ENCODE assay signal across 9 cellular contexts in the genomic region with DNA sequence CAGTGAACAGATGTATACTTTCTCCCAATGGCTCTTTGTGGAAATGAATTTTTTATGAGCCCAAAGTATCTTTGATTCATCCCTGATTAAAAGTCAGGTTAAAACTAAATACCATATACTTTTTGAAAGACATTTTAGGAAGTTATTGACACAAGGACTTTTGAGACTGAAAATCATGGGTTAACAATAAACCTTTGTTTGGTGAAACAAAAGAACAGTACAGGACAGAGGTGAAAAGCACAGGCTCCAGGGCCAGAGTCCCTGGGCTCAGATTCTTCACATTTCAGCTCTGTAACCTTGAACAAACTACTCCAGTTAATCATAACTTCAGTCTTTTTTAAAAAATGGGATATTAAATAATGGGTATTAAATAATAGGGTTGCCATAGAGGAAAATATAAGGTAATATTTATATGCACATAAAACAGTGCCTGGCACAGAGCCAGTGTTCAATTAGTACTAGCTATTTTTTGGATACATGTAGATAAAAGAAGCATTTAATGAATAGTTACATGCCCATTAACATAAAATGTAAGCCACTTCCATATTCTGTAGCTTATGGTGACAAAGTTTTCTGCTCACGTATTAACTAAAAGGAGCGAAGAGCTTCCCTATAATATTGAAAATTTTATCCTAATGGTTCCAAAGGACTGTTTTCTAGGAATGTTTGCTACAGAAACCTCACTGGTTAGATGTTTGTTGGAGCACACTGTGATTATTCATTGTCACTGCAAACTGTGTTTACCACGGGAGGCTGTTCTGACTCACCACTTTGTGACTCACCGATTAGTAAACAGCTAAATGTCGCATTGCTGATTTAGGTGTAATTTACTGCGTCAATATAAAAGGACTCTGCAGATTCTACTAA.
DNase-seq lines count a peak whose midpoint lies in the region; ATAC-seq and TF ChIP-seq lines count a peak whose summit lies in the region.
"Had no signal": no experiment of that assay in that cellular context is flagged by ENCODE, and none has a peak within 500 bp of the region (broad histone marks: within the 10 kb centered on the region; RNA-seq: fewer than 3 reads in every experiment).

No MANE protein-coding gene starts in this region.

- intact Hi-C loops in sciatic nerve (cut with DNase I), result no loop called here
- intact Hi-C loops in activated T-helper 2 cell treated with anti-CD3 and anti-CD28 coated beads, Interferon-gamma antibody, Interleukin-2, Interleukin-4, amounts not matched to agents 10 μg/mL and 5 μg/mL and 100 μg/mL, durations not matched to agents 14 hours and 24 hours and 36 hours (cut with micrococcal nuclease), result no loop called here

- 20% methylated on average over 6 of the region's 6 CpGs for WGBS in smooth muscle cell (ENCODE audit: low lambda C conversion rate)

- H3K27ac ChIP-seq in smooth muscle cell (ENCODE audit: low read depth), result peak overlapping the region; percentile 10

- H3K36me3 ChIP-seq in smooth muscle cell (ENCODE audit: low read depth), result no peaks in the 10 kb centered on the region

- no peak overlapping the region for H2AFZ ChIP-seq in smooth muscle cell (ENCODE audit: low read depth)

- no peaks in the 10 kb centered on the region for H3K79me2 ChIP-seq in smooth muscle cell (ENCODE audit: low read depth)

- H4K20me1 ChIP-seq in smooth muscle cell (ENCODE audit: low read depth), result no peaks in the 10 kb centered on the region

- peak overlapping the region; percentile 55 for H3K4me2 ChIP-seq in smooth muscle cell

- H3K4me1 ChIP-seq in smooth muscle cell (ENCODE audit: low read depth), result peaks cover 4% of the 10 kb centered on the region

- H3F3A ChIP-seq in smooth muscle cell (ENCODE audit: low read depth), result no peaks in the 10 kb centered on the region

- H3K9me3 ChIP-seq in smooth muscle cell (replicated peaks; ENCODE audit: low read depth), result no peaks in the 10 kb centered on the region

- H3K27me3 ChIP-seq in smooth muscle cell (ENCODE audit: low read depth), result no peaks in the 10 kb centered on the region

- TF ChIP-seq CTCF in fibroblast of villous mesenchyme (IDR thresholded peaks at IDR 0.05; ENCODE audit: insufficient read depth, low read depth, low read length), result no peak
- no peak for TF ChIP-seq CTCF in smooth muscle cell (IDR thresholded peaks at IDR 0.05; ENCODE audit: borderline replicate concordance, insufficient read depth, poor library complexity, severe bottlenecking)

- ATAC-seq in sciatic nerve (no peak), HG02938 (IDR thresholded peaks at IDR 0.05; ENCODE audit: unreplicated experiment) (no peak)

- no peak overlapping the region for H3K4me3 ChIP-seq in fibroblast of villous mesenchyme (ENCODE audit: low read depth, low read length)
- no peak overlapping the region for H3K4me3 ChIP-seq in smooth muscle cell

- no peaks in the 10 kb centered on the region for H3K36me3 Mint-ChIP-seq in activated T-helper 2 cell treated with anti-CD3 and anti-CD28 coated beads, Interferon-gamma antibody, Interleukin-2, Interleukin-4, amounts not matched to agents 10 μg/mL and 5 μg/mL and 100 μg/mL, durations not matched to agents 14 hours and 24 hours and 36 hours (ENCODE audit: low read depth)

- no peaks in the 10 kb centered on the region for H3K9me3 Mint-ChIP-seq in activated T-helper 2 cell treated with anti-CD3 and anti-CD28 coated beads, Interferon-gamma antibody, Interleukin-2, Interleukin-4, amounts not matched to agents 10 μg/mL and 5 μg/mL and 100 μg/mL, durations not matched to agents 14 hours and 24 hours and 36 hours

- no peak overlapping the region for H3K27ac Mint-ChIP-seq in activated T-helper 2 cell treated with anti-CD3 and anti-CD28 coated beads, Interferon-gamma antibody, Interleukin-2, Interleukin-4, amounts not matched to agents 10 μg/mL and 5 μg/mL and 100 μg/mL, durations not matched to agents 14 hours and 24 hours and 36 hours

- no peak overlapping the region for H3K9ac ChIP-seq in smooth muscle cell (ENCODE audit: low read depth)

- H3K4me3 Mint-ChIP-seq in activated T-helper 2 cell treated with anti-CD3 and anti-CD28 coated beads, Interferon-gamma antibody, Interleukin-2, Interleukin-4, amounts not matched to agents 10 μg/mL and 5 μg/mL and 100 μg/mL, durations not matched to agents 14 hours and 24 hours and 36 hours (ENCODE audit: low read depth), result no peak overlapping the region

- no peaks in the 10 kb centered on the region for H3K4me1 Mint-ChIP-seq in activated T-helper 2 cell treated with anti-CD3 and anti-CD28 coated beads, Interferon-gamma antibody, Interleukin-2, Interleukin-4, amounts not matched to agents 10 μg/mL and 5 μg/mL and 100 μg/mL, durations not matched to agents 14 hours and 24 hours and 36 hours (ENCODE audit: low read depth)

- DNase-seq in NCI-H1694 treated with DMSO at 0.1 percent for 48 hours (lab: John Stamatoyannopoulos, UW), result peak; percentile 9
- DNase-seq in NCI-H1694 (lab: John Stamatoyannopoulos, UW), result no peak
- peak; percentile 85 for DNase-seq in RKO (ENCODE audit: low spot score)
- DNase-seq in fibroblast of villous mesenchyme (ENCODE audit: low read depth), result peak; percentile 81
- no peak for DNase-seq in smooth muscle cell (lab: John Stamatoyannopoulos, UW; ENCODE audit: unreplicated experiment)
- no peak for DNase-seq in sciatic nerve (ENCODE audit: low spot score)
- DNase-seq in activated T-helper 2 cell treated with anti-CD3 and anti-CD28 coated beads, Interferon-gamma antibody, Interleukin-2, Interleukin-4, amounts not matched to agents 10 μg/mL and 5 μg/mL and 100 μg/mL, durations not matched to agents 14 hours and 24 hours and 36 hours (ENCODE audit: low spot score), result no peak
- DNase-seq: NCI-H226 had no signal

- no peaks in the 10 kb centered on the region for H3K27me3 Mint-ChIP-seq in activated T-helper 2 cell treated with anti-CD3 and anti-CD28 coated beads, Interferon-gamma antibody, Interleukin-2, Interleukin-4, amounts not matched to agents 10 μg/mL and 5 μg/mL and 100 μg/mL, durations not matched to agents 14 hours and 24 hours and 36 hours (ENCODE audit: low read depth)

Comparison
In these comparisons a context has a peak if more than half of its experiments do, and no peak if none do; other contexts are left out.
1. DNase-seq: peak in NCI-H1694 treated with DMSO at 0.1 percent for 48 hours (single experiment), RKO (single experiment) and fibroblast of villous mesenchyme (single experiment); none in NCI-H1694 (single experiment), smooth muscle cell (single experiment), sciatic nerve (single experiment) and activated T-helper 2 cell treated with anti-CD3 and anti-CD28 coated beads, Interferon-gamma antibody, Interleukin-2, Interleukin-4, amounts not matched to agents 10 μg/mL and 5 μg/mL and 100 μg/mL, durations not matched to agents 14 hours and 24 hours and 36 hours (single experiment).